Comparison of ENCODE assay signal across 8 cellular contexts in genomic region chr9:113622600-113623400, GRCh38.
A peak's percentile ranks its signal among the peaks of the same experiment; 100 is the strongest.
DNase-seq lines count a peak whose midpoint lies in the region; FAIRE-seq and TF ChIP-seq lines count a peak whose summit lies in the region.

No MANE protein-coding gene starts in this region.

- TF ChIP-seq CTCF in HEK293 (tag by site-specific recombination; IDR thresholded peaks at IDR 0.05): no peak
- no peak for TF ChIP-seq CTCF in bronchial epithelial cell (IDR thresholded peaks at IDR 0.05; ENCODE audit: insufficient read depth, low read length, severe bottlenecking)
- TF ChIP-seq CTCF in osteocyte (IDR thresholded peaks at IDR 0.05): no peak
- TF ChIP-seq CTCF in colonic mucosa (IDR thresholded peaks at IDR 0.05): no peak

- peak overlapping the region; percentile 14 for H3K4me3 Mint-ChIP-seq in activated naive CD4-positive, alpha-beta T cell treated with anti-CD3 and anti-CD28 coated beads for 36 hours
- no peak overlapping the region for H3K4me3 Mint-ChIP-seq in osteocyte (ENCODE audit: unreplicated experiment)

- FAIRE-seq in bronchial epithelial cell (lab: Jason Lieb, UNC): no peak

- POLR2A ChIA-PET in HEK293 (lab: Yijun Ruan, JAX): interaction anchor here (0.6 to 1.6 kb wide), 8 partner anchors 8 to 1721 kb away, joined by 3 to 4 read pairs (median 3); partner anchors contain the start of genes C9orf43, POLE3 and WDR31

- H3K4me3 ChIP-seq in HEK293 (ENCODE audit: low read depth, low read length) (no peak overlapping the region), bronchial epithelial cell (ENCODE audit: low read depth, low read length) (no peak overlapping the region), colonic mucosa (no peak overlapping the region)

- H3K36me3 ChIP-seq in HEK293 (ENCODE audit: control insufficient read depth in 2 of 2, insufficient read depth in 1 of 2, low read length in 2 of 2) (no peaks in the 10 kb centered on the region), bronchial epithelial cell (ENCODE audit: control insufficient read depth, insufficient read depth, low read length) (no peaks in the 10 kb centered on the region), colonic mucosa (no peaks in the 10 kb centered on the region)

- peaks cover 2% of the 10 kb centered on the region for H3K27me3 Mint-ChIP-seq in activated naive CD4-positive, alpha-beta T cell treated with anti-CD3 and anti-CD28 coated beads for 36 hours (ENCODE audit: low read depth)
- no peaks in the 10 kb centered on the region for H3K27me3 Mint-ChIP-seq in osteocyte (ENCODE audit: unreplicated experiment)

- H3K9me3 ChIP-seq in HEK293 (ENCODE audit: control insufficient read depth, insufficient read depth, low read depth, low read length) (no peaks in the 10 kb centered on the region), colonic mucosa (no peaks in the 10 kb centered on the region)

- peaks cover 7% of the 10 kb centered on the region; the same call in 1 of the 2 replicates for H3K4me1 ChIP-seq in HEK293 (ENCODE audit: control insufficient read depth, insufficient read depth, low read length)
- H3K4me1 ChIP-seq in colonic mucosa: no peaks in the 10 kb centered on the region

- no peaks in the 10 kb centered on the region for H3K9me3 Mint-ChIP-seq in activated naive CD4-positive, alpha-beta T cell treated with anti-CD3 and anti-CD28 coated beads for 36 hours
- H3K9me3 Mint-ChIP-seq in osteocyte (ENCODE audit: unreplicated experiment): peaks cover 5% of the 10 kb centered on the region

- peak; percentile 84 for DNase-seq in activated naive CD4-positive, alpha-beta T cell treated with anti-CD3 and anti-CD28 coated beads for 36 hours
- no peak for DNase-seq in activated naive CD4-positive, alpha-beta T cell (lab: John Stamatoyannopoulos, UW)
- DNase-seq in NCI-H2107 (lab: John Stamatoyannopoulos, UW) (peak; percentile 65), bronchial epithelial cell (ENCODE audit: low read depth) (peak; percentile 71), osteocyte (ENCODE audit: extremely low spot score, unreplicated experiment) (peak; percentile 90), colonic mucosa (no peak), DMS53 treated with DMSO at 0.1 percent for 48 hours (lab: John Stamatoyannopoulos, UW; ENCODE audit: unreplicated experiment) (no peak)

- CTCF ChIA-PET in activated naive CD4-positive, alpha-beta T cell treated with anti-CD3 and anti-CD28 coated beads for 36 hours (lab: Charles Lee): interaction anchor here (0.7 to 4.7 kb wide), 5 partner anchors 23 to 41 kb away, joined by 3 to 27 read pairs (median 3); no protein-coding TSS in a partner anchor
- CTCF ChIA-PET in HEK293 (lab: Yijun Ruan, JAX): interaction anchor here (0.6 to 6.9 kb wide), 6 partner anchors 16 to 59 kb away, joined by 3 to 33 read pairs (median 5); no protein-coding TSS in a partner anchor

- H3K27me3 ChIP-seq in bronchial epithelial cell (ENCODE audit: control insufficient read depth, insufficient read depth, low read length) (no peaks in the 10 kb centered on the region), colonic mucosa (no peaks in the 10 kb centered on the region)

- no peaks in the 10 kb centered on the region for H3K36me3 Mint-ChIP-seq in activated naive CD4-positive, alpha-beta T cell treated with anti-CD3 and anti-CD28 coated beads for 36 hours (ENCODE audit: low read depth)
- H3K36me3 Mint-ChIP-seq in osteocyte (ENCODE audit: unreplicated experiment): no peaks in the 10 kb centered on the region

- H3K9ac ChIP-seq in colonic mucosa (ENCODE audit: low read depth in 2 of 2, low read length in 2 of 2): no peak overlapping the region

- intact Hi-C loops in activated naive CD4-positive, alpha-beta T cell treated with anti-CD3 and anti-CD28 coated beads for 36 hours (cut with micrococcal nuclease): loop anchor here (1.0 to 2.0 kb wide), 3 partner anchors 40 to 106 kb away; no protein-coding TSS in a partner anchor
- intact Hi-C loops in colonic mucosa (cut with DNase I): no loop called here

- H3K27ac ChIP-seq in HEK293 (ENCODE audit: extremely low read depth, low read depth, low read length) (no peak overlapping the region; the same call in 1 of the 2 replicates), colonic mucosa (no peak overlapping the region)

- H3K4me1 Mint-ChIP-seq in activated naive CD4-positive, alpha-beta T cell treated with anti-CD3 and anti-CD28 coated beads for 36 hours (ENCODE audit: low read depth): peaks cover 34% of the 10 kb centered on the region
- peaks cover 67% of the 10 kb centered on the region for H3K4me1 Mint-ChIP-seq in osteocyte (ENCODE audit: unreplicated experiment)

- H3K27ac Mint-ChIP-seq in activated naive CD4-positive, alpha-beta T cell treated with anti-CD3 and anti-CD28 coated beads for 36 hours: peak overlapping the region; percentile 86
- peak overlapping the region; percentile 98 for H3K27ac Mint-ChIP-seq in osteocyte (ENCODE audit: unreplicated experiment)

TF ChIP-seq in HEK293, 187 proteins besides CTCF, POLR2A, EP300 and RAD21 (continues in another document):
- TF ChIP-seq, protein P1, sequence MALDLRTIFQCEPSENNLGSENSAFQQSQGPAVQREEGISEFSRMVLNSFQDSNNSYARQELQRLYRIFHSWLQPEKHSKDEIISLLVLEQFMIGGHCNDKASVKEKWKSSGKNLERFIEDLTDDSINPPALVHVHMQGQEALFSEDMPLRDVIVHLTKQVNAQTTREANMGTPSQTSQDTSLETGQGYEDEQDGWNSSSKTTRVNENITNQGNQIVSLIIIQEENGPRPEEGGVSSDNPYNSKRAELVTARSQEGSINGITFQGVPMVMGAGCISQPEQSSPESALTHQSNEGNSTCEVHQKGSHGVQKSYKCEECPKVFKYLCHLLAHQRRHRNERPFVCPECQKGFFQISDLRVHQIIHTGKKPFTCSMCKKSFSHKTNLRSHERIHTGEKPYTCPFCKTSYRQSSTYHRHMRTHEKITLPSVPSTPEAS (tag by site-specific recombination; IDR thresholded peaks at IDR 0.05): 0 out of 2 replicates have a peak, but pooled peaks have one; percentile 16
- no peak for TF ChIP-seq REST (tag by site-specific recombination; IDR thresholded peaks at IDR 0.05)
- TF ChIP-seq HIC1 (tag by site-specific recombination; IDR thresholded peaks at IDR 0.05): peak; percentile 35; the same call in 1 of the 2 replicates
- TF ChIP-seq ZNF558 (tag by site-specific recombination; IDR thresholded peaks at IDR 0.05): no peak
- TF ChIP-seq ZBTB6 (tag by site-specific recombination; IDR thresholded peaks at IDR 0.05): no peak
- no peak for TF ChIP-seq ZNF433 (tag by site-specific recombination; IDR thresholded peaks at IDR 0.05; ENCODE audit: low read depth)
- peak; percentile 78 for TF ChIP-seq GLIS2 (tag by site-specific recombination; IDR thresholded peaks at IDR 0.05)

Comparison
In these comparisons a context has a peak if more than half of its experiments do, and no peak if none do; other contexts are left out.
1. DNase-seq: peak in activated naive CD4-positive, alpha-beta T cell treated with anti-CD3 and anti-CD28 coated beads for 36 hours (single experiment), NCI-H2107 (single experiment), bronchial epithelial cell (single experiment) and osteocyte (single experiment); none in activated naive CD4-positive, alpha-beta T cell (0 of 4), colonic mucosa (single experiment) and DMS53 treated with DMSO at 0.1 percent for 48 hours (single experiment).